ENCODE assay signal across 14 cellular contexts in the genomic region with DNA sequence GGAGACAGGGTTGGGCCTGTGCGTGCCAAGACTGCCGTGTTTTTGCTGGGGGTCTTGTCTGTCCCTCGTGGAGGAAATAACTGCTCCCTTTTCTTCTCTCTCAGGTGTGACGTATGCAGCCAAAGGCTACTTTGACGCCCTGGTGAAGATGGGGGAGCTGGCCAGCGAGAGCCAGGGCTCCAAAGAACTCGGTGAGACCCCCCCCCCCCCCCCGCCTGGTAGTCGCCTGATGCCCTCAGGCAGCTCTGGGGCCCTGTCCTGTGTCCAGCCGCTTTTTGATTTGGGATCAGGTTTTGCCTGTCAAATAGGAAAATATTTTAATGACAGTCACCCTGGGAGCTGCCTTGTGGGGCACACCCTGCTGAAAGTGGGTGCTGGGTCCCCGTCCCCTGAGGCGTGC. TPM values are rescaled to one million over a fixed set of nuclear protein-coding genes. Genes with fewer than 3 reads are reported as not detected.
DNase-seq lines count a peak whose midpoint lies in the region; ATAC-seq and TF ChIP-seq lines count a peak whose summit lies in the region.
"Had no signal": no experiment of that assay in that cellular context is flagged by ENCODE, and none has a peak within 500 bp of the region (broad histone marks: within the 10 kb centered on the region; RNA-seq: fewer than 3 reads in every experiment).

No MANE protein-coding gene starts in this region.

- CTCF ChIA-PET in HEK293T (lab: Yijun Ruan, JAX) = interaction anchor here (0.9 to 1.3 kb wide), 4 partner anchors 17 to 39 kb away, joined by 3 to 8 read pairs (median 5); no protein-coding TSS in a partner anchor

- peaks cover 32% of the 10 kb centered on the region for H3K4me1 ChIP-seq in NT2/D1 (ENCODE audit: insufficient read depth, insufficient read length)
- H3K4me1 ChIP-seq in mesodermal cell (ENCODE audit: control insufficient read depth, insufficient read depth, low read length, poor library complexity, severe bottlenecking) = peaks cover 27% of the 10 kb centered on the region
- peaks cover 83% of the 10 kb centered on the region for H3K4me1 ChIP-seq in suprapubic skin

- H3K36me3 ChIP-seq in NT2/D1 (ENCODE audit: insufficient read depth, insufficient read length, low read length) = peaks cover 55% of the 10 kb centered on the region
- peaks cover 37% of the 10 kb centered on the region for H3K36me3 ChIP-seq in mesodermal cell (ENCODE audit: control insufficient read depth, insufficient read depth, low read length)
- H3K36me3 ChIP-seq in suprapubic skin = peaks cover 21% of the 10 kb centered on the region

- WGBS in mesodermal cell (ENCODE audit: insufficient coverage in 2 of 2), 2 experiments = 94 to 100% methylated on average over 2 to 6 of the region's 12 CpGs
- WGBS in suprapubic skin = 53% methylated on average over 12 of the region's 12 CpGs

- no peak for TF ChIP-seq POLR2A in suprapubic skin (IDR thresholded peaks at IDR 0.05)

- TF ChIP-seq EP300 in suprapubic skin (IDR thresholded peaks at IDR 0.05) = no peak

- no peaks in the 10 kb centered on the region for H3K27me3 ChIP-seq in NT2/D1 (ENCODE audit: insufficient read depth, insufficient read length)
- H3K27me3 ChIP-seq in suprapubic skin = no peaks in the 10 kb centered on the region

- TF ChIP-seq CTCF in suprapubic skin (IDR thresholded peaks at IDR 0.05) (no peak), GM10266 (IDR thresholded peaks at IDR 0.05; ENCODE audit: control insufficient read depth, insufficient read depth, low read depth, missing control alignments) (no peak)

- POLR2A ChIA-PET in HEK293T (lab: Yijun Ruan, JAX) = no interaction called here

- H3K27ac ChIP-seq in caudate nucleus (ENCODE audit: low read depth, low read length) (peak overlapping the region; percentile 55), mesodermal cell (ENCODE audit: low read depth, low read length, severe bottlenecking) (peak overlapping the region; percentile 88), suprapubic skin (peak overlapping the region; percentile 94)

- H3K9ac ChIP-seq in NT2/D1 (ENCODE audit: insufficient read length, low read depth) = peak overlapping the region; percentile 61

- no peak for ATAC-seq in HG02973 (IDR thresholded peaks at IDR 0.05; ENCODE audit: unreplicated experiment)
- ATAC-seq: natural killer cell had no signal

- H3K4me3 ChIP-seq in NT2/D1 (ENCODE audit: insufficient read length, low read depth) (no peak overlapping the region), mesodermal cell (ENCODE audit: extremely low read depth, insufficient read depth, low read length, poor library complexity, severe bottlenecking) (no peak overlapping the region), suprapubic skin (peak overlapping the region; percentile 17)
- H3K4me3 ChIP-seq: GM23338 had no signal

- no peak for DNase-seq in NT2/D1 (ENCODE audit: low read depth, low spot score)
- no peak for DNase-seq in caudate nucleus (lab: John Stamatoyannopoulos, UW)
- DNase-seq in suprapubic skin (ENCODE audit: low spot score in 2 of 2) = no peak
- no peak for DNase-seq in GM10266 (ENCODE audit: extremely low spot score)
- DNase-seq in HEK293T (ENCODE audit: extremely low spot score) = no peak
- DNase-seq: CD4-positive, CD25-positive, alpha-beta regulatory T cell; cortex of kidney; natural killer cell; NCI-H2029 treated with DMSO at 0.1 percent for 48 hours; SIG-M5; stimulated activated CD4-positive, alpha-beta T cell treated with anti-CD3 and anti-CD28 coated beads, Interleukin-12 subunit alpha, Interleukin-12 subunit beta, amount 100 ng/mL, for 4 hours had no signal

- H3K9me3 ChIP-seq in NT2/D1 (ENCODE audit: insufficient read depth, low read length) (no peaks in the 10 kb centered on the region), mesodermal cell (ENCODE audit: control insufficient read depth, low read length) (no peaks in the 10 kb centered on the region), suprapubic skin (no peaks in the 10 kb centered on the region)

TF ChIP-seq in HEK293T, 16 proteins besides CTCF, POLR2A, EP300 and RAD21:
- TF ChIP-seq NFRKB (IDR thresholded peaks at IDR 0.05) = no peak
- TF ChIP-seq LEF1 (IDR thresholded peaks at IDR 0.05; ENCODE audit: borderline replicate concordance) = no peak
- no peak for TF ChIP-seq SUZ12 (IDR thresholded peaks at IDR 0.05)
- TF ChIP-seq, protein P1, sequence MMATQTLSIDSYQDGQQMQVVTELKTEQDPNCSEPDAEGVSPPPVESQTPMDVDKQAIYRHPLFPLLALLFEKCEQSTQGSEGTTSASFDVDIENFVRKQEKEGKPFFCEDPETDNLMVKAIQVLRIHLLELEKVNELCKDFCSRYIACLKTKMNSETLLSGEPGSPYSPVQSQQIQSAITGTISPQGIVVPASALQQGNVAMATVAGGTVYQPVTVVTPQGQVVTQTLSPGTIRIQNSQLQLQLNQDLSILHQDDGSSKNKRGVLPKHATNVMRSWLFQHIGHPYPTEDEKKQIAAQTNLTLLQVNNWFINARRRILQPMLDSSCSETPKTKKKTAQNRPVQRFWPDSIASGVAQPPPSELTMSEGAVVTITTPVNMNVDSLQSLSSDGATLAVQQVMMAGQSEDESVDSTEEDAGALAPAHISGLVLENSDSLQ (IDR thresholded peaks at IDR 0.05) = no peak
- TF ChIP-seq FOXM1 (IDR thresholded peaks at IDR 0.05; ENCODE audit: borderline replicate concordance) = no peak
- TF ChIP-seq FOXK2 (IDR thresholded peaks at IDR 0.05) = no peak
- TF ChIP-seq FOXA1 (IDR thresholded peaks at IDR 0.05) = no peak

RNA-seq across cellular contexts. Expression of gene BAIAP2, which starts 22.8 kb away (rescaled TPM):
- polyA plus RNA-seq in mesodermal cell (2013, experiment 1 of 2) = 27.1 TPM
- 24.1 TPM for polyA plus RNA-seq in mesodermal cell (2013, experiment 2 of 2)
- 100 to 1,000 TPM; 214 to 283 (median 260) TPM for total RNA-seq in suprapubic skin
